Comparison of ENCODE assay signal across 15 cellular contexts in the genomic region with DNA sequence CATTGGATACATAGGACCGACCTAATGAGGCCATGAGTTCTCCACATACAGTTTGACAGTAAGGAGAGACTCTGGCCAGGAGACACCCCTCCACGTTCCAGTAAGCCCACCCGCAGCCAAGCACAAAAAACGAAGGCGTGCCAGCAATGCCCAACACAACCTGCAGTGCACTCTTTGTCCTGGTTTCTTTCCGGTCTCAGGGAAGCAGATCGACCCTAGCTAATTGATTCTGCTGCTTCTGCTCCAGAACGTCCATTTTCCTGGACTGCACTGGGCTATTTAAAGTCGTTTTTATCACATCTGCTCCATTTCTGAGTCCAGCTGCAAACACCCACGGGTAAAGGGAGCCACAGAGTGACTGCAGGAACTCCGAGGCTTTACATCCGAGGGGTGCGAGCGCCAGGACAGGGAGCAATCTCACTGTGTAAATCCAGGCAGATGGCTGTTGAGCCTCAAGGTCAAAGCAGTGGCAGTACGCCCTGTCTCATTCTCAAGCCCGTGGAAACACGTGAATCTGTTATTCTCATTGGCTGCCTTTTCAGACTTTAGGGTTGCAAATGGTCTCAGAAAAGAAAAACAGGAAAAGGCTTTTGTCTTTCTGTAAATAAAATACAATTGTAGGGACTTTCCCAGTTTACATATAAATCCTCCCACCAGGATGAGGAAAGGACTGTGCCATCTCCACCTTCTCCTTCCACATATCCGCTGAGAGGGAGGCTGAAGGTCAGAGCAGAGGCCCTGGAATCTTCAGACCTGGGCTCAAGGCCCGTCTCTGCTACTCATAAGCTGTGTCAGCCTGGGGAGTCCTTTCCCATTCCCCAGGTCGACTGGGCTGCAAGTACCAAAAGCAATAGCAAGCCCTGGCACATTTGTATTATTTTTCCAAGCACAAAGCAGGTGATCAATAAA. TPM values are rescaled to one million over a fixed set of nuclear protein-coding genes. Genes with fewer than 3 reads are reported as not detected.
DNase-seq lines count a peak whose midpoint lies in the region; ATAC-seq and TF ChIP-seq lines count a peak whose summit lies in the region.
"Had no signal": no experiment of that assay in that cellular context is flagged by ENCODE, and none has a peak within 500 bp of the region (broad histone marks: within the 10 kb centered on the region; RNA-seq: fewer than 3 reads in every experiment).

No MANE protein-coding gene starts in this region.

- H3K4me1 ChIP-seq in adrenal gland (replicated peaks in 1 of 2) = peaks cover 0 to 16% of the 10 kb centered on the region in 2 donors
- peaks cover 0 to 32% of the 10 kb centered on the region in 2 donors for H3K4me1 ChIP-seq in right atrium auricular region
- no peaks in the 10 kb centered on the region for H3K4me1 ChIP-seq in smooth muscle cell (ENCODE audit: low read depth)
- peaks cover 8% of the 10 kb centered on the region for H3K4me1 ChIP-seq in lower lobe of right lung
- H3K4me1 ChIP-seq: A549, foreskin keratinocyte had no signal

- DNase-seq in NCI-H82 (lab: John Stamatoyannopoulos, UW) (peak; percentile 6), NCI-H82 treated with DMSO at 0.1 percent for 48 hours (lab: John Stamatoyannopoulos, UW; ENCODE audit: unreplicated experiment) (no peak), adrenal gland (peak; percentile 38 to 72 (median 59)), right atrium auricular region (ENCODE audit: low spot score) (no peak), smooth muscle cell (lab: John Stamatoyannopoulos, UW; ENCODE audit: unreplicated experiment) (no peak), lower lobe of right lung (no peak), head of caudate nucleus (no peak)
- DNase-seq: activated CD4-positive, alpha-beta T cell treated with anti-CD3 and anti-CD28 coated beads, Interleukin-2, amount 10 ng/mL, durations not matched to agents 24 days and 14 days; CD4-positive, alpha-beta T cell; endodermal cell; foreskin keratinocyte; MV-4-11; NCI-H2171 treated with DMSO at 0.1 percent for 48 hours had no signal

- WGBS in adrenal gland, 4 donors = 47 to 61% (median 51%) methylated on average over 20 of the region's 20 CpGs
- 51% methylated on average over 20 of the region's 20 CpGs for WGBS in smooth muscle cell (ENCODE audit: low lambda C conversion rate)

- H3K27me3 ChIP-seq in adrenal gland = no peaks in the 10 kb centered on the region
- no peaks in the 10 kb centered on the region for H3K27me3 ChIP-seq in right atrium auricular region
- no peaks in the 10 kb centered on the region for H3K27me3 ChIP-seq in smooth muscle cell (ENCODE audit: low read depth)
- H3K27me3 ChIP-seq in lower lobe of right lung (ENCODE audit: low read depth) = no peaks in the 10 kb centered on the region
- H3K27me3 ChIP-seq: foreskin keratinocyte had no signal

- H3K4me2 ChIP-seq in smooth muscle cell = no peak overlapping the region
- H3K4me2 ChIP-seq: A549 had no signal

- peak overlapping the region; percentile 9 for H2AFZ ChIP-seq in smooth muscle cell (ENCODE audit: low read depth)

- no peaks in the 10 kb centered on the region for H3K9me3 ChIP-seq in adrenal gland (replicated peaks in 1 of 3)
- no peaks in the 10 kb centered on the region for H3K9me3 ChIP-seq in right atrium auricular region
- no peaks in the 10 kb centered on the region for H3K9me3 ChIP-seq in smooth muscle cell (replicated peaks; ENCODE audit: low read depth)
- no peaks in the 10 kb centered on the region for H3K9me3 ChIP-seq in lower lobe of right lung
- H3K9me3 ChIP-seq: A549 had no signal

- intact Hi-C loops in adrenal gland (cut with DNase I) (no loop called here), lower lobe of right lung (cut with DNase I) (no loop called here), head of caudate nucleus (cut with DNase I) (no loop called here)

- H3K27ac ChIP-seq in adrenal gland (peak overlapping the region in 3 of 5 donors; percentile 10 to 42 (median 38)), right atrium auricular region (peak overlapping the region; percentile 43 to 70), smooth muscle cell (ENCODE audit: low read depth) (no peak overlapping the region), lower lobe of right lung (no peak overlapping the region)
- H3K27ac ChIP-seq: A549, foreskin keratinocyte had no signal

- no peak overlapping the region for H3K4me3 ChIP-seq in adrenal gland
- no peak overlapping the region for H3K4me3 ChIP-seq in right atrium auricular region
- no peak overlapping the region for H3K4me3 ChIP-seq in smooth muscle cell
- no peak overlapping the region for H3K4me3 ChIP-seq in lower lobe of right lung
- H3K4me3 ChIP-seq: A549 had no signal

- H3F3A ChIP-seq in smooth muscle cell (ENCODE audit: low read depth) = no peaks in the 10 kb centered on the region

- no peaks in the 10 kb centered on the region for H3K79me2 ChIP-seq in smooth muscle cell (ENCODE audit: low read depth)

- TF ChIP-seq CTCF in adrenal gland (IDR thresholded peaks at IDR 0.05) (no peak), right atrium auricular region (IDR thresholded peaks at IDR 0.05) (no peak), smooth muscle cell (IDR thresholded peaks at IDR 0.05; ENCODE audit: borderline replicate concordance, insufficient read depth, poor library complexity, severe bottlenecking) (no peak), lower lobe of right lung (IDR thresholded peaks at IDR 0.05) (no peak)

- H4K20me1 ChIP-seq in smooth muscle cell (ENCODE audit: low read depth) = no peaks in the 10 kb centered on the region

- H3K36me3 ChIP-seq in adrenal gland (replicated peaks in 1 of 2) (no peaks in the 10 kb centered on the region), right atrium auricular region (no peaks in the 10 kb centered on the region), smooth muscle cell (ENCODE audit: low read depth) (no peaks in the 10 kb centered on the region), lower lobe of right lung (no peaks in the 10 kb centered on the region)

- no peak overlapping the region for H3K9ac ChIP-seq in smooth muscle cell (ENCODE audit: low read depth)

- no peak for TF ChIP-seq POLR2A in adrenal gland (IDR thresholded peaks at IDR 0.05)

- ATAC-seq in HG02798 (IDR thresholded peaks at IDR 0.05; ENCODE audit: poor library complexity, unreplicated experiment) (no peak), lower lobe of right lung (no peak)
- ATAC-seq: A549, foreskin keratinocyte had no signal

RNA-seq across cellular contexts. Expression of a gene that starts 40.7 kb away (rescaled TPM):
- total RNA-seq in adrenal gland (10 to 100 TPM in 5 of 8 donors, 1 to 10 TPM in 3; 3.6 to 15.5 (median 10.5) TPM), right atrium auricular region (1 to 10 TPM; 3.1 to 8.9 TPM), smooth muscle cell (not detected in 2 replicates), lower lobe of right lung (31.9 TPM)
- polyA plus RNA-seq in adrenal gland (10 to 100 TPM in 1 of 3 donors, 1 to 10 TPM in 2; 6.5 to 21.6 (median 7.5) TPM), smooth muscle cell (0.20 and 0.31 TPM in 2 replicates)
- total RNA-seq: foreskin keratinocyte had no signal
- polyA plus RNA-seq: A549, foreskin keratinocyte had no signal

Comparison
In these comparisons a context has a peak if more than half of its experiments do, and no peak if none do; other contexts are left out.
1. DNase-seq: peak in NCI-H82 (single experiment) and adrenal gland (7 of 7); none in NCI-H82 treated with DMSO at 0.1 percent for 48 hours (single experiment), right atrium auricular region (single experiment), smooth muscle cell (single experiment), lower lobe of right lung (single experiment) and head of caudate nucleus (0 of 42).
2. H3K27ac ChIP-seq: peak in adrenal gland (3 of 5) and right atrium auricular region (2 of 2); none in smooth muscle cell (single experiment) and lower lobe of right lung (single experiment).